ENCODE assay signal across 8 cellular contexts in the genomic region with DNA sequence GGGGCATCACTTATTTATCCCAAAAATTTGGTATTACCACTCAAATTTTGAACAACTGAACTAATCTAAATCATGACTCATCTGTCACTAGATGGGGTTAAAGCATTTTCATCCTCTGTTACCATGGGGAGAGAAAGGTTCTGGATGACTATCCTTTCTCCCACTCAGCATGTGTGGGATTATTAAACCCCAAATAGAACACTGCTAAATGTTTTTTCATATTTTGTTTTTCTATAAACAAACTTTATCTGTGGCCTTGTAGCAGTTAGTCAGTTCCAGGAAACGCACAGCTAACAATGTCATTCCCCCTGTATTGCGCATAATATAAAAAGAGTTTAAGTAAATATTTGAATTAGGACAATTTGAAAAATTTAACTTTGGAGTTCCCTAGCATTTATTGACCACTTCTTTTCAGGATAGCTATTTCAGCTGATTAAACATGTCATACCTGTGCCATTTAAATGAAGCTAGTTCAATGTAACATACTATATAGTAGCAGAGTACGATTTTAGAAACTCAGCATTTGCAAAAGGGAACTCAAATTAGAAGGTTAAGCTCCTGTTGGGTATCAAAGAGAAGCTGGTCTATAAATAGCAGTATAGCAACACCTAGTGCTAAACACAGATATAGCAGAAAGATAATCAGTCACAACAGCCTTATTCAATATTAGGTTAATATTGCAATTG. TPM values are rescaled to one million over a fixed set of nuclear protein-coding genes. Genes with fewer than 3 reads are reported as not detected.
A peak's percentile ranks its signal among the peaks of the same experiment; 100 is the strongest.
DNase-seq lines count a peak whose midpoint lies in the region; ATAC-seq, FAIRE-seq and TF ChIP-seq lines count a peak whose summit lies in the region.

No MANE protein-coding gene starts in this region.

- peak overlapping the region in 4 of 11 experiments; percentile 40 to 66 (median 58); a peak in 7 of 22 replicates for H3K27ac ChIP-seq in BLaER1 treated with 17β-estradiol and CSF1 and Interleukin-3, amounts not matched to agents 10 nM and 100 nM

- H3K4me1 ChIP-seq in BLaER1 treated with 17β-estradiol and CSF1 and Interleukin-3, amounts not matched to agents 10 nM and 100 nM = peaks cover 33 to 72% (median 42%) of the 10 kb centered on the region in 10 experiments

- no peaks in the 10 kb centered on the region for H3K36me3 ChIP-seq in BLaER1 treated with 17β-estradiol and CSF1 and Interleukin-3, amounts not matched to agents 10 nM and 100 nM
- H3K36me3 ChIP-seq in bronchial epithelial cell (ENCODE audit: control insufficient read depth, insufficient read depth, low read length) = no peaks in the 10 kb centered on the region

- DNase-seq in NCI-H1694 (lab: John Stamatoyannopoulos, UW) = peak; percentile 4
- DNase-seq in bronchial epithelial cell (ENCODE audit: low read depth) = peak; percentile 59
- no peak for DNase-seq in activated T-helper 2 cell treated with anti-CD3 and anti-CD28 coated beads, Interferon-gamma antibody, Interleukin-2, Interleukin-4, amounts not matched to agents 10 μg/mL and 5 μg/mL and 100 μg/mL, durations not matched to agents 14 hours and 24 hours and 36 hours (ENCODE audit: low spot score)
- DNase-seq in iPS-NIHi11 (ENCODE audit: low spot score) = no peak

- intact Hi-C loops in activated T-helper 2 cell treated with anti-CD3 and anti-CD28 coated beads, Interferon-gamma antibody, Interleukin-2, Interleukin-4, amounts not matched to agents 10 μg/mL and 5 μg/mL and 100 μg/mL, durations not matched to agents 14 hours and 24 hours and 36 hours (cut with micrococcal nuclease) = loop anchor here (2.0 kb wide), 1 partner anchor 187 kb away; no protein-coding TSS in a partner anchor

- no peaks in the 10 kb centered on the region for H4K20me1 ChIP-seq in BLaER1 treated with 17β-estradiol and CSF1 and Interleukin-3, amounts not matched to agents 10 nM and 100 nM

- peaks cover 40% of the 10 kb centered on the region for H3K4me1 Mint-ChIP-seq in nephron
- H3K4me1 Mint-ChIP-seq in activated T-helper 2 cell treated with anti-CD3 and anti-CD28 coated beads, Interferon-gamma antibody, Interleukin-2, Interleukin-4, amounts not matched to agents 10 μg/mL and 5 μg/mL and 100 μg/mL, durations not matched to agents 14 hours and 24 hours and 36 hours (ENCODE audit: low read depth) = no peaks in the 10 kb centered on the region

- TF ChIP-seq CTCF in bronchial epithelial cell (IDR thresholded peaks at IDR 0.05; ENCODE audit: insufficient read depth, low read length, severe bottlenecking) (peak; percentile 49), nephron (IDR thresholded peaks at IDR 0.05; ENCODE audit: unreplicated experiment in 3 of 3) (peak; percentile 45 to 63 (median 53))

- H3K4me3 Mint-ChIP-seq in nephron = no peak overlapping the region
- H3K4me3 Mint-ChIP-seq in activated T-helper 2 cell treated with anti-CD3 and anti-CD28 coated beads, Interferon-gamma antibody, Interleukin-2, Interleukin-4, amounts not matched to agents 10 μg/mL and 5 μg/mL and 100 μg/mL, durations not matched to agents 14 hours and 24 hours and 36 hours (ENCODE audit: low read depth) = no peak overlapping the region

- peak overlapping the region in 2 of 3 experiments; percentile 46 to 67 for H3K27ac Mint-ChIP-seq in nephron
- H3K27ac Mint-ChIP-seq in activated T-helper 2 cell treated with anti-CD3 and anti-CD28 coated beads, Interferon-gamma antibody, Interleukin-2, Interleukin-4, amounts not matched to agents 10 μg/mL and 5 μg/mL and 100 μg/mL, durations not matched to agents 14 hours and 24 hours and 36 hours = no peak overlapping the region

- FAIRE-seq in bronchial epithelial cell (lab: Jason Lieb, UNC) = no peak

- no peak overlapping the region; a peak in 2 of 22 replicates for H3K9ac ChIP-seq in BLaER1 treated with 17β-estradiol and CSF1 and Interleukin-3, amounts not matched to agents 10 nM and 100 nM

- no peaks in the 10 kb centered on the region for H3K9me3 ChIP-seq in BLaER1 treated with 17β-estradiol and CSF1 and Interleukin-3, amounts not matched to agents 10 nM and 100 nM (replicated peaks in 1 of 11)

- H3K27me3 ChIP-seq in BLaER1 treated with 17β-estradiol and CSF1 and Interleukin-3, amounts not matched to agents 10 nM and 100 nM = no peaks in the 10 kb centered on the region
- no peaks in the 10 kb centered on the region for H3K27me3 ChIP-seq in bronchial epithelial cell (ENCODE audit: control insufficient read depth, insufficient read depth, low read length)

- peak overlapping the region in 6 of 11 experiments; percentile 8 to 72 (median 35); a peak in 10 of 22 replicates for H3K4me2 ChIP-seq in BLaER1 treated with 17β-estradiol and CSF1 and Interleukin-3, amounts not matched to agents 10 nM and 100 nM

- no peak overlapping the region for H3K4me3 ChIP-seq in BLaER1 treated with 17β-estradiol and CSF1 and Interleukin-3, amounts not matched to agents 10 nM and 100 nM
- no peak overlapping the region for H3K4me3 ChIP-seq in bronchial epithelial cell (ENCODE audit: low read depth, low read length)

- no peaks in the 10 kb centered on the region for H3K9me3 Mint-ChIP-seq in nephron
- H3K9me3 Mint-ChIP-seq in activated T-helper 2 cell treated with anti-CD3 and anti-CD28 coated beads, Interferon-gamma antibody, Interleukin-2, Interleukin-4, amounts not matched to agents 10 μg/mL and 5 μg/mL and 100 μg/mL, durations not matched to agents 14 hours and 24 hours and 36 hours = no peaks in the 10 kb centered on the region

- H3K27me3 Mint-ChIP-seq in nephron (ENCODE audit: low read depth) = no peaks in the 10 kb centered on the region
- peaks cover 38% of the 10 kb centered on the region for H3K27me3 Mint-ChIP-seq in activated T-helper 2 cell treated with anti-CD3 and anti-CD28 coated beads, Interferon-gamma antibody, Interleukin-2, Interleukin-4, amounts not matched to agents 10 μg/mL and 5 μg/mL and 100 μg/mL, durations not matched to agents 14 hours and 24 hours and 36 hours (ENCODE audit: low read depth)

- no peaks in the 10 kb centered on the region for H3K36me3 Mint-ChIP-seq in nephron (ENCODE audit: low read depth)
- H3K36me3 Mint-ChIP-seq in activated T-helper 2 cell treated with anti-CD3 and anti-CD28 coated beads, Interferon-gamma antibody, Interleukin-2, Interleukin-4, amounts not matched to agents 10 μg/mL and 5 μg/mL and 100 μg/mL, durations not matched to agents 14 hours and 24 hours and 36 hours (ENCODE audit: low read depth) = no peaks in the 10 kb centered on the region

- peak; percentile 53 for ATAC-seq in GM19372 (IDR thresholded peaks at IDR 0.05; ENCODE audit: low read depth, unreplicated experiment)
- ATAC-seq in HG03565 (IDR thresholded peaks at IDR 0.05; ENCODE audit: unreplicated experiment) = no peak

RNA-seq across cellular contexts. Expression of a gene that starts 9.2 kb away (rescaled TPM):
- total RNA-seq in bronchial epithelial cell = not detected in 2 replicates
- total RNA-seq in activated T-helper 2 cell treated with anti-CD3 and anti-CD28 coated beads, Interferon-gamma antibody, Interleukin-2, Interleukin-4, amounts not matched to agents 10 μg/mL and 5 μg/mL and 100 μg/mL, durations not matched to agents 14 hours and 24 hours and 36 hours = 0.09 TPM in 1 of 2 replicates, not detected in the other

RNA-seq across cellular contexts. Expression of a gene that starts 23.6 kb away (rescaled TPM):
- 10.5 and 20.0 TPM in 2 replicates for total RNA-seq in bronchial epithelial cell
- total RNA-seq in activated T-helper 2 cell treated with anti-CD3 and anti-CD28 coated beads, Interferon-gamma antibody, Interleukin-2, Interleukin-4, amounts not matched to agents 10 μg/mL and 5 μg/mL and 100 μg/mL, durations not matched to agents 14 hours and 24 hours and 36 hours = 1.0 and 1.1 TPM in 2 replicates

Comparison
In these comparisons a context has a peak if more than half of its experiments do, and no peak if none do; other contexts are left out.
1. DNase-seq: peak in NCI-H1694 (single experiment) and bronchial epithelial cell (single experiment); none in activated T-helper 2 cell treated with anti-CD3 and anti-CD28 coated beads, Interferon-gamma antibody, Interleukin-2, Interleukin-4, amounts not matched to agents 10 μg/mL and 5 μg/mL and 100 μg/mL, durations not matched to agents 14 hours and 24 hours and 36 hours (single experiment) and iPS-NIHi11 (single experiment).